11 cellular contexts compared by ENCODE assay signal in genomic region chr10:125344573-125345121, GRCh38.
DNase-seq lines count a peak whose midpoint lies in the region; ATAC-seq and TF ChIP-seq lines count a peak whose summit lies in the region.
"Had no signal": no experiment of that assay in that cellular context is flagged by ENCODE, and none has a peak within 500 bp of the region (broad histone marks: within the 10 kb centered on the region; RNA-seq: fewer than 3 reads in every experiment).

No MANE protein-coding gene starts in this region.

- DNase-seq in GM06990 (ENCODE audit: extremely low read depth, insufficient read length), result peak; percentile 10
- no peak for DNase-seq in left lobe of liver (ENCODE audit: low spot score)
- no peak for DNase-seq in SIG-M5 (lab: John Stamatoyannopoulos, UW)
- no peak for DNase-seq in T1000 (lab: John Stamatoyannopoulos, UW)
- DNase-seq in NCI-H524 treated with DMSO at 0.1 percent for 48 hours (lab: John Stamatoyannopoulos, UW), result no peak
- DNase-seq: MG63; naive thymus-derived CD4-positive, alpha-beta T cell had no signal

- H3K27me3 ChIP-seq in GM06990 (replicated peaks; ENCODE audit: control insufficient read depth, insufficient read depth, low read length), result no peaks in the 10 kb centered on the region
- H3K27me3 ChIP-seq: cardiac muscle cell, MG63 had no signal

- no peak for TF ChIP-seq CTCF in GM06990 (IDR thresholded peaks at IDR 0.05; ENCODE audit: insufficient read depth, low read length, poor library complexity, severe bottlenecking)

- ATAC-seq in GM21576 (IDR thresholded peaks at IDR 0.05; ENCODE audit: unreplicated experiment) (peak; percentile 95), HG03571 (IDR thresholded peaks at IDR 0.05; ENCODE audit: unreplicated experiment) (peak; percentile 93), left lobe of liver (peak; percentile 26), GM21526 (IDR thresholded peaks at IDR 0.05; ENCODE audit: low FRiP score, unreplicated experiment) (no peak)
- ATAC-seq: naive thymus-derived CD4-positive, alpha-beta T cell had no signal

- H3K4me3 ChIP-seq in GM06990 (replicated peaks; ENCODE audit: low read depth, low read length), result no peak overlapping the region
- H3K4me3 ChIP-seq: cardiac muscle cell, MG63 had no signal

- no peaks in the 10 kb centered on the region for H3K36me3 ChIP-seq in GM06990 (ENCODE audit: control insufficient read depth, insufficient read depth, low read length)
- H3K36me3 ChIP-seq: cardiac muscle cell, MG63 had no signal
